In genomic region chr5:74767579-74767913, GRCh38 we compare ENCODE assay signal across 8 cellular contexts. TPM values are rescaled to one million over a fixed set of nuclear protein-coding genes. Genes with fewer than 3 reads are reported as not detected.
DNase-seq lines count a peak whose midpoint lies in the region; ATAC-seq and TF ChIP-seq lines count a peak whose summit lies in the region.

No MANE protein-coding gene starts in this region.

- H3K4me1 ChIP-seq in OCI-LY7 (ENCODE audit: insufficient read depth, low read length, poor library complexity, severe bottlenecking) (peaks cover 21% of the 10 kb centered on the region), subcutaneous abdominal adipose tissue (ENCODE audit: control insufficient read depth in 5 of 5, insufficient read depth in 5 of 5, low read length in 5 of 5) (peaks cover 5 to 29% (median 26%) of the 10 kb centered on the region in 5 donors)

- POLR2A ChIA-PET in OCI-LY7 (lab: Charles Lee), result interaction anchor here (0.6 to 1.5 kb wide), 4 partner anchors 9 to 374 kb away, joined by 3 to 7 read pairs (median 4); no protein-coding TSS in a partner anchor

- TF ChIP-seq CTCF in GM12864 (IDR thresholded peaks at IDR 0.05; ENCODE audit: low read depth, low read length, missing control alignments) (no peak), OCI-LY7 (conservative IDR thresholded peaks at IDR 0.05; ENCODE audit: low read length) (no peak), kidney epithelial cell (IDR thresholded peaks at IDR 0.05; ENCODE audit: insufficient read depth, low read length, poor library complexity, severe bottlenecking) (no peak)

- H3K9me3 ChIP-seq in OCI-LY7 (ENCODE audit: low read length) (no peaks in the 10 kb centered on the region), subcutaneous abdominal adipose tissue (ENCODE audit: control insufficient read depth in 5 of 5, low read length in 5 of 5) (no peaks in the 10 kb centered on the region)

- H3K4me2 ChIP-seq in OCI-LY7 (ENCODE audit: low read length), result peak overlapping the region; percentile 87

- peaks cover 26% of the 10 kb centered on the region for H3K4me1 Mint-ChIP-seq in central memory CD8-positive, alpha-beta T cell

- no peaks in the 10 kb centered on the region for H3K9me2 ChIP-seq in OCI-LY7 (ENCODE audit: insufficient read depth, low read length)

- H2AFZ ChIP-seq in OCI-LY7 (ENCODE audit: low read length), result peak overlapping the region; percentile 99

- no peaks in the 10 kb centered on the region for H3K27me3 Mint-ChIP-seq in central memory CD8-positive, alpha-beta T cell

- H3K27ac ChIP-seq in OCI-LY7 (ENCODE audit: low read depth, low read length, poor library complexity, severe bottlenecking) (peak overlapping the region; percentile 66), subcutaneous abdominal adipose tissue (ENCODE audit: low read depth, low read length) (peak overlapping the region; percentile 96)

- peak overlapping the region; percentile 83 to 99 (median 95) for H3K9ac ChIP-seq in subcutaneous abdominal adipose tissue (ENCODE audit: low read length in 5 of 5)

- CTCF ChIA-PET in OCI-LY7 (lab: Charles Lee; ENCODE audit: unreplicated experiment), result no interaction called here

- H4K20me1 ChIP-seq in OCI-LY7 (ENCODE audit: insufficient read depth, low read length), result peaks cover 18% of the 10 kb centered on the region; the same call in 1 of the 2 replicates

- H3K4me3 ChIP-seq in GM12864 (ENCODE audit: low read depth, low read length) (peak overlapping the region; percentile 82), OCI-LY7 (ENCODE audit: low read depth, low read length, poor library complexity, severe bottlenecking) (peak overlapping the region; percentile 96), kidney epithelial cell (ENCODE audit: low read depth, low read length) (peak overlapping the region; percentile 69), subcutaneous abdominal adipose tissue (ENCODE audit: low read depth in 1 of 5, low read length in 5 of 5) (peak overlapping the region; percentile 95 to 100 (median 97))

- H3K36me3 ChIP-seq in OCI-LY7 (ENCODE audit: insufficient read depth, low read length), result peaks cover 65% of the 10 kb centered on the region
- no peaks in the 10 kb centered on the region for H3K36me3 ChIP-seq in kidney epithelial cell (ENCODE audit: control insufficient read depth, insufficient read depth, low read length)
- peaks cover 17 to 31% (median 24%) of the 10 kb centered on the region in 5 donors for H3K36me3 ChIP-seq in subcutaneous abdominal adipose tissue (ENCODE audit: control insufficient read depth in 5 of 5, insufficient read depth in 5 of 5, low read length in 5 of 5)

- TSS peak; percentile 80 for BruUV-seq in OCI-LY7 (replicated peaks; lab: Mats Ljungman, UMichigan)

- intact Hi-C loops in OCI-LY7 (cut with micrococcal nuclease; ENCODE audit: unreplicated experiment), result loop anchor here (2.0 to 10.0 kb wide), 3 partner anchors 80 to 949 kb away; partner anchors contain the start of genes HEXB and POC5

- peak overlapping the region; percentile 97 for H3K27ac Mint-ChIP-seq in central memory CD8-positive, alpha-beta T cell (ENCODE audit: low read depth)

- peak; percentile 37 for DNase-seq in AG08396 (ENCODE audit: low spot score)
- DNase-seq in GM12864 (ENCODE audit: low read depth), result no peak
- peak; percentile 59 for DNase-seq in OCI-LY7 (ENCODE audit: low spot score)
- DNase-seq in central memory CD8-positive, alpha-beta T cell (ENCODE audit: low spot score in 2 of 2), result no peak
- no peak for DNase-seq in kidney epithelial cell (ENCODE audit: low read depth)
- DNase-seq in occipital lobe (lab: John Stamatoyannopoulos, UW), result no peak

- no peaks in the 10 kb centered on the region for H3K9me3 Mint-ChIP-seq in central memory CD8-positive, alpha-beta T cell

- H3K79me2 ChIP-seq in OCI-LY7 (ENCODE audit: insufficient read depth, low read depth, low read length), result peaks cover 69% of the 10 kb centered on the region

- no peaks in the 10 kb centered on the region for H3K27me3 ChIP-seq in kidney epithelial cell (ENCODE audit: control insufficient read depth, insufficient read depth, low read length)
- no peaks in the 10 kb centered on the region for H3K27me3 ChIP-seq in subcutaneous abdominal adipose tissue (ENCODE audit: control insufficient read depth in 5 of 5, insufficient read depth in 4 of 5, low read length in 5 of 5)

- peak overlapping the region; percentile 100 for H3K4me3 Mint-ChIP-seq in central memory CD8-positive, alpha-beta T cell

- ATAC-seq in HG02798 (IDR thresholded peaks at IDR 0.05; ENCODE audit: poor library complexity, unreplicated experiment), result peak; percentile 14
- no peak for ATAC-seq in central memory CD8-positive, alpha-beta T cell (replicated peaks; ENCODE audit: extremely low read depth, poor library complexity, severe bottlenecking)

- peaks cover 43% of the 10 kb centered on the region for H3K36me3 Mint-ChIP-seq in central memory CD8-positive, alpha-beta T cell (ENCODE audit: insufficient read depth)

RNA-seq across cellular contexts. Expression of gene NSA2, which starts 0.5 kb away (rescaled TPM):
- 79.2 and 117 TPM in 2 replicates for total RNA-seq in OCI-LY7 (2014; rRNA removed; shearing (Covaris generic))
- 118 and 125 TPM in 2 replicates for total RNA-seq in OCI-LY7 (2022)
- 94.1 and 145 TPM in 2 replicates for total RNA-seq in kidney epithelial cell
- total RNA-seq in occipital lobe, result 56.3 TPM

RNA-seq across cellular contexts. Expression of gene GFM2, which starts 0.6 kb away (rescaled TPM):
- total RNA-seq in OCI-LY7 (2014; rRNA removed; shearing (Covaris generic)), result 35.0 and 50.3 TPM in 2 replicates
- total RNA-seq in OCI-LY7 (2022), result 35.3 and 36.9 TPM in 2 replicates
- 33.1 and 35.7 TPM in 2 replicates for total RNA-seq in kidney epithelial cell
- 61.0 TPM for total RNA-seq in occipital lobe

Comparison
In these comparisons a context has a peak if more than half of its experiments do, and no peak if none do; other contexts are left out.
1. DNase-seq: peak in AG08396 (single experiment) and OCI-LY7 (single experiment); none in GM12864 (single experiment), central memory CD8-positive, alpha-beta T cell (0 of 2), kidney epithelial cell (single experiment) and occipital lobe (single experiment).
2. Peak in every context shown above with its lines, with median percentiles within 50 percentile points of each other: H3K4me3 ChIP-seq.